In the genomic region with DNA sequence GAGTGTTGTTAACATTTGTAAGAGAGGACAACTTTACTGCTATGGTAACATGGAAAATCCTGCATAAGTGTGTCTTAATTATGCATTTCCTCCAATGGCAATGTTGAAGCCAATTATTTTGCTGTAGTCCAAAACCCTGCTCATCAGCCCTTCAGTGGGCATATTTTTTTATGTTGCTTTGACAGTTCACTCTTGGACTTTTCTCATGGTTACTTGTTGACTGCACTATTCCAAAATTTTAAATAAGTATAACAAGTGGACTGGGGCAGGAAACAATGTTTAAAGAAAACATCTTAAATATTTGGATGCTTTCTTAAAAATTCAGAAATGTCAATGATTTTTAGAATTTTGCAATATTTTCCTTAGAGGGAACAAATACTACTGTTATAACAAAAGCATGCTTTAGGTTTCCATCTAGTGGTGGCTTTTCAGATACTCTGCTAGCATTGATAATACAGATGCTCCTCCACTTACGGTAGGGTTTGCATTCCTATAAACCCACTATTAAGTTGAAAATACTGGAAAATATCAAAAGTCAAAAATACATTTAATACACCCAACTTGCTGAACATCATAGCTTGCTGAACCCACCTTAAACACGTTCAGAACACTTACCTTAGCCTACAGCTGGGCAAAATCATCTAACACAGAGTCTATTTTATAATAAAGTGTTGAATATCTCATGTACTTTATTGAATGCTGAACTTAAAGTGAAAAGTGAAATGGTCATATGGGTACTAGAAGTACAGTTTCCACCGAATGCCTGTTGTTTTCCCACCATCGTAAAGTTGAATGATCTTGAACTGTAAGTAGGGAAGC, we compare ENCODE assay signal across 8 cellular contexts.
DNase-seq lines count a peak whose midpoint lies in the region; ATAC-seq, FAIRE-seq and TF ChIP-seq lines count a peak whose summit lies in the region.

No MANE protein-coding gene starts in this region.

- TF ChIP-seq CTCF in Caco-2 (IDR thresholded peaks at IDR 0.05; ENCODE audit: insufficient read depth in 1 of 2, low read depth in 1 of 2, low read length in 1 of 2, severe bottlenecking in 1 of 2, unreplicated experiment in 1 of 2) (peak; percentile 60 to 69), LNCaP clone FGC (IDR thresholded peaks at IDR 0.05; ENCODE audit: control insufficient read depth, extremely low read depth, insufficient read depth) (peak; percentile 68)
- TF ChIP-seq CTCF in activated CD8-positive, alpha-beta T cell treated with anti-CD3 and anti-CD28 coated beads for 36 hours (IDR thresholded peaks at IDR 0.05): peak; percentile 63

- H3K4me3 Mint-ChIP-seq in Caco-2 (ENCODE audit: unreplicated experiment): no peak overlapping the region
- H3K4me3 Mint-ChIP-seq in activated CD8-positive, alpha-beta T cell treated with anti-CD3 and anti-CD28 coated beads for 36 hours: no peak overlapping the region

- DNase-seq in Caco-2 (peak in 1 of 2 experiments; percentile 46), LNCaP clone FGC (ENCODE audit: low read depth) (no peak), iPS-NIHi7 (ENCODE audit: extremely low spot score) (peak; percentile 20), urothelium cell line (ENCODE audit: low spot score) (no peak), D341Med (ENCODE audit: low spot score) (no peak)
- DNase-seq in activated CD8-positive, alpha-beta T cell treated with anti-CD3 and anti-CD28 coated beads for 36 hours: no peak
- no peak for DNase-seq in stimulated activated CD4-positive, alpha-beta T cell treated with anti-CD3 and anti-CD28 coated beads, Interleukin-4, amount 100 ng/mL, for 24 hours

- no peaks in the 10 kb centered on the region for H3K9me3 Mint-ChIP-seq in Caco-2 (ENCODE audit: unreplicated experiment)
- no peaks in the 10 kb centered on the region for H3K9me3 Mint-ChIP-seq in activated CD8-positive, alpha-beta T cell treated with anti-CD3 and anti-CD28 coated beads for 36 hours

- no peaks in the 10 kb centered on the region for H3K27me3 ChIP-seq in Caco-2 (replicated peaks; ENCODE audit: control insufficient read depth, insufficient read depth, low read length)

- peak overlapping the region; percentile 38 for H3K27ac Mint-ChIP-seq in Caco-2 (ENCODE audit: unreplicated experiment)
- H3K27ac Mint-ChIP-seq in activated CD8-positive, alpha-beta T cell treated with anti-CD3 and anti-CD28 coated beads for 36 hours: no peak overlapping the region

- H3K36me3 ChIP-seq in Caco-2 (ENCODE audit: control insufficient read depth, insufficient read depth, low read length): peaks cover 2% of the 10 kb centered on the region; the same call in 1 of the 2 replicates

- intact Hi-C loops in Caco-2 (cut with micrococcal nuclease; ENCODE audit: unreplicated experiment): loop anchor here (1.0 to 2.0 kb wide), 5 partner anchors 86 to 241 kb away; partner anchors contain the start of genes ADGRG6, NMBR and VTA1
- intact Hi-C loops in activated CD8-positive, alpha-beta T cell treated with anti-CD3 and anti-CD28 coated beads for 36 hours (cut with micrococcal nuclease): loop anchor here (2.0 to 5.0 kb wide), 2 partner anchors 155 to 241 kb away; partner anchors contain the start of genes NMBR and VTA1

- FAIRE-seq in urothelium cell line (lab: Jason Lieb, UNC): peak; percentile 13

- no TSS peak for BruUV-seq in Caco-2 (replicated peaks; lab: Mats Ljungman, UMichigan)

- H3K9me3 ChIP-seq in Caco-2: no peaks in the 10 kb centered on the region

- CTCF ChIA-PET in Caco-2 (lab: Charles Lee): interaction anchor here (1.1 to 1.7 kb wide), 4 partner anchors 13 to 232 kb away, joined by 3 to 16 read pairs (median 4); partner anchors contain the start of gene ADGRG6
- CTCF ChIA-PET in activated CD8-positive, alpha-beta T cell treated with anti-CD3 and anti-CD28 coated beads for 36 hours (lab: Charles Lee): interaction anchor here (0.8 to 4.2 kb wide), 19 partner anchors 8 to 232 kb away, joined by 3 to 13 read pairs (median 3); no protein-coding TSS in a partner anchor

- peak; percentile 56 for ATAC-seq in GM19438 (IDR thresholded peaks at IDR 0.05; ENCODE audit: low read depth, unreplicated experiment)
- ATAC-seq in activated CD8-positive, alpha-beta T cell treated with anti-CD3 and anti-CD28 coated beads for 36 hours: peak; percentile 68

- H3K36me3 Mint-ChIP-seq in Caco-2 (ENCODE audit: insufficient read depth, unreplicated experiment): peaks cover 38% of the 10 kb centered on the region
- H3K36me3 Mint-ChIP-seq in activated CD8-positive, alpha-beta T cell treated with anti-CD3 and anti-CD28 coated beads for 36 hours (ENCODE audit: low read depth): no peaks in the 10 kb centered on the region

- no peaks in the 10 kb centered on the region for H3K27me3 Mint-ChIP-seq in Caco-2 (ENCODE audit: insufficient read depth, unreplicated experiment)
- no peaks in the 10 kb centered on the region for H3K27me3 Mint-ChIP-seq in activated CD8-positive, alpha-beta T cell treated with anti-CD3 and anti-CD28 coated beads for 36 hours

- no peaks in the 10 kb centered on the region; the same call in 1 of the 2 replicates for H3K4me1 ChIP-seq in Caco-2

- POLR2A ChIA-PET in Caco-2 (lab: Charles Lee): no interaction called here
- POLR2A ChIA-PET in activated CD8-positive, alpha-beta T cell treated with anti-CD3 and anti-CD28 coated beads for 36 hours (lab: Charles Lee): no interaction called here

- no peak overlapping the region for H3K4me3 ChIP-seq in Caco-2 (ENCODE audit: low read depth, low read length)
- H3K4me3 ChIP-seq in LNCaP clone FGC (ENCODE audit: low read depth, low read length): no peak overlapping the region

- H3K4me1 Mint-ChIP-seq in Caco-2 (ENCODE audit: low read depth, unreplicated experiment): peaks cover 10% of the 10 kb centered on the region
- H3K4me1 Mint-ChIP-seq in activated CD8-positive, alpha-beta T cell treated with anti-CD3 and anti-CD28 coated beads for 36 hours (ENCODE audit: low read depth): peaks cover 3% of the 10 kb centered on the region
